In the genomic region with DNA sequence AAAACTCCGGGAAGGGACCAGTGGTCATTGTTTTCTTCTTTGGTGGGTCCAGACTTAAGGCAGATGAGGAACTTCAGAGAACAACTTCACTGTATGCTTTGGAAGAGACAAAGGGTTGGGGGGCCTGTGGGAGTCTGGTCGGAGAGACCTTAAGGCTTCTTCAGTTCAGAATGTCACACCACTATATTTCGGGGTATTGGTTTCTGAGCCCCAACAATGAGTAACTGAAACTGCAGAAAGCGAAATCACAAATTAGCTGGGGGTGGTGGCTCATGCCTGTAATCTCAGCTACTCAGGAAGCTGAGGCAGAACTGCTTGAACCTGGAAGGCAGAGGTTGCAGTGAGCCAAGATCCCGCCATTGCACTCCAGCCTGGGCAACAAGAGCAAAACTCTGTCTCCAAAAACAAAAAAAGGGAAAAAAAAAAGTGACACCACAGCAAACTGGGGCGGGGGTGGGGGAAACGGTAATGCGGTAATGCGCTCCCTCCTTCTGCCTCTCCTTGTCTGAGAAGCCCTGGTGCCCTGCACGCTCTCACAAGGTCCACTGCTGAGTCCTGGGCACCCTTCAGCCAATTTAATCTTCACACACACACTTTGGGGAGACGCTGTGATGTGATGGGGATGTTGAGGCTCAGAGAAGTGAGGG, we compare ENCODE assay signal across 8 cellular contexts. TPM values are rescaled to one million over a fixed set of nuclear protein-coding genes. Genes with fewer than 3 reads are reported as not detected.
A peak's percentile ranks its signal among the peaks of the same experiment; 100 is the strongest.
DNase-seq lines count a peak whose midpoint lies in the region; ATAC-seq, FAIRE-seq and TF ChIP-seq lines count a peak whose summit lies in the region.

No MANE protein-coding gene starts in this region.

- H3K27me3 Mint-ChIP-seq in activated B cell treated with CpG ODN at 0.5 μM for 24 hours, result peaks cover 6% of the 10 kb centered on the region

- in situ Hi-C loops in GM13977 (cut with MboI; ENCODE audit: low pct_unique_long_range_greater_than_20kb, low sequenced_read_pairs, unreplicated experiment), result no loop called here

- CTCF ChIA-PET in A549 (lab: Yijun Ruan, JAX), result interaction anchor here (0.6 to 7.2 kb wide), 16 partner anchors 8 to 254 kb away, joined by 3 to 57 read pairs (median 4); a partner anchor contains a TSS
- CTCF ChIA-PET in activated B cell treated with CpG ODN at 0.5 μM for 24 hours (lab: Charles Lee), result interaction anchor here (0.7 to 1.1 kb wide), 3 partner anchors 21 to 28 kb away, joined by 3 to 4 read pairs (median 3); no protein-coding TSS in a partner anchor

- DNase-seq in A549 (ENCODE audit: low read depth in 1 of 2, low spot score in 1 of 2), result no peak
- no peak for DNase-seq in activated B cell treated with CpG ODN at 0.5 μM for 24 hours
- peak; percentile 28 for DNase-seq in mesenteric fat pad (ENCODE audit: low spot score)
- no peak for DNase-seq in GM13977 (ENCODE audit: low spot score)
- DNase-seq in HK-2 (ENCODE audit: unreplicated experiment), result no peak
- DNase-seq in kidney tubule cell (ENCODE audit: low spot score), result no peak

- TF ChIP-seq CTCF in A549 (IDR thresholded peaks at IDR 0.05) (no peak), activated B cell treated with CpG ODN at 0.5 μM for 24 hours (IDR thresholded peaks at IDR 0.05) (no peak), GM13977 (IDR thresholded peaks at IDR 0.05; ENCODE audit: extremely low read depth, insufficient read depth, missing control alignments) (no peak)

- H3K4me1 Mint-ChIP-seq in activated B cell treated with CpG ODN at 0.5 μM for 24 hours, result peaks cover 35% of the 10 kb centered on the region

- H3K27ac Mint-ChIP-seq in activated B cell treated with CpG ODN at 0.5 μM for 24 hours, result peak overlapping the region; percentile 84

- H3K27ac ChIP-seq in A549, result peak overlapping the region; percentile 31 to 74; a peak in 4 of 6 replicates

- intact Hi-C loops in activated B cell treated with CpG ODN at 0.5 μM for 24 hours (cut with micrococcal nuclease), result loop anchor here (1.0 kb wide), 2 partner anchors 27 to 255 kb away; no protein-coding TSS in a partner anchor

- peaks cover 30% of the 10 kb centered on the region for H3K4me1 ChIP-seq in A549

- POLR2A ChIA-PET in A549 (lab: Yijun Ruan, JAX), result interaction anchor here (0.6 to 1.0 kb wide), 2 partner anchors 127 to 130 kb away, joined by 3 to 4 read pairs; no protein-coding TSS in a partner anchor
- POLR2A ChIA-PET in activated B cell treated with CpG ODN at 0.5 μM for 24 hours (lab: Charles Lee), result interaction anchor here (0.6 to 1.1 kb wide), 7 partner anchors 119 to 1876 kb away, joined by 3 to 12 read pairs (median 5); a partner anchor contains a TSS

- H3K4me3 Mint-ChIP-seq in activated B cell treated with CpG ODN at 0.5 μM for 24 hours, result peak overlapping the region; percentile 73

- FAIRE-seq in A549 (lab: Jason Lieb, UNC), result no peak

- TF ChIP-seq EP300 in A549 (IDR thresholded peaks at IDR 0.05), result no peak

- H3K36me3 Mint-ChIP-seq in activated B cell treated with CpG ODN at 0.5 μM for 24 hours (ENCODE audit: low read depth), result no peaks in the 10 kb centered on the region

- H3K4me2 ChIP-seq in A549, result no peak overlapping the region; the same call in 2 of the 3 replicates

- TF ChIP-seq RAD21 in A549 (conservative IDR thresholded peaks at IDR 0.05 in 1 of 2, IDR thresholded peaks at IDR 0.05 in 1 of 2), result no peak

- H3K9me3 Mint-ChIP-seq in activated B cell treated with CpG ODN at 0.5 μM for 24 hours, result no peaks in the 10 kb centered on the region

- H3K9me3 ChIP-seq in A549, result no peaks in the 10 kb centered on the region

- 0 out of 6 replicates have a peak, but pooled peaks of 1 of the 2 experiments have one; percentile 1 for ATAC-seq in A549
- ATAC-seq in GM18909 (IDR thresholded peaks at IDR 0.05; ENCODE audit: poor library complexity, unreplicated experiment), result peak; percentile 32
- ATAC-seq in activated B cell treated with CpG ODN at 0.5 μM for 24 hours (ENCODE audit: low read depth), result no peak
- no peak for ATAC-seq in HG02852 (IDR thresholded peaks at IDR 0.05; ENCODE audit: unreplicated experiment)

- H3K4me3 ChIP-seq in A549, result no peak overlapping the region

- 79% methylated on average over 11 of the region's 11 CpGs for WGBS in A549 (ENCODE audit: missing lambda C conversion rate)

- no peak for TF ChIP-seq POLR2A in A549 (IDR thresholded peaks at IDR 0.05; ENCODE audit: low read length)

TF ChIP-seq in A549, 52 proteins besides CTCF, POLR2A, EP300 and RAD21:
- no peak for TF ChIP-seq CEBPB (IDR thresholded peaks at IDR 0.05)
- no peak for TF ChIP-seq FOSL2 (IDR thresholded peaks at IDR 0.05)
- TF ChIP-seq FOSL2 (CRISPR knock-in tag; IDR thresholded peaks at IDR 0.05), result no peak
- no peak for TF ChIP-seq NFE2L2 (conservative IDR thresholded peaks at IDR 0.05; ENCODE audit: low read length)
- no peak for TF ChIP-seq MYC (IDR thresholded peaks at IDR 0.05; ENCODE audit: borderline replicate concordance, low read length)
- TF ChIP-seq, protein P1, sequence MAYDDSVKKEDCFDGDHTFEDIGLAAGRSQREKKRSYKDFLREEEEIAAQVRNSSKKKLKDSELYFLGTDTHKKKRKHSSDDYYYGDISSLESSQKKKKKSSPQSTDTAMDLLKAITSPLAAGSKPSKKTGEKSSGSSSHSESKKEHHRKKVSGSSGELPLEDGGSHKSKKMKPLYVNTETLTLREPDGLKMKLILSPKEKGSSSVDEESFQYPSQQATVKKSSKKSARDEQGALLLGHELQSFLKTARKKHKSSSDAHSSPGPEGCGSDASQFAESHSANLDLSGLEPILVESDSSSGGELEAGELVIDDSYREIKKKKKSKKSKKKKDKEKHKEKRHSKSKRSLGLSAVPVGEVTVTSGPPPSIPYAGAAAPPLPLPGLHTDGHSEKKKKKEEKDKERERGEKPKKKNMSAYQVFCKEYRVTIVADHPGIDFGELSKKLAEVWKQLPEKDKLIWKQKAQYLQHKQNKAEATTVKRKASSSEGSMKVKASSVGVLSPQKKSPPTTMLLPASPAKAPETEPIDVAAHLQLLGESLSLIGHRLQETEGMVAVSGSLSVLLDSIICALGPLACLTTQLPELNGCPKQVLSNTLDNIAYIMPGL (CRISPR knock-in tag; IDR thresholded peaks at IDR 0.05; ENCODE audit: borderline replicate concordance), result no peak
- TF ChIP-seq KDM1A (IDR thresholded peaks at IDR 0.05; ENCODE audit: low read depth), result no peak
- TF ChIP-seq, protein P2, sequence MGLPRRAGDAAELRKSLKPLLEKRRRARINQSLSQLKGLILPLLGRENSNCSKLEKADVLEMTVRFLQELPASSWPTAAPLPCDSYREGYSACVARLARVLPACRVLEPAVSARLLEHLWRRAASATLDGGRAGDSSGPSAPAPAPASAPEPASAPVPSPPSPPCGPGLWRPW (IDR thresholded peaks at IDR 0.05), result no peak
- TF ChIP-seq NR3C1 (IDR thresholded peaks at IDR 0.05), result no peak
- TF ChIP-seq, protein P3, sequence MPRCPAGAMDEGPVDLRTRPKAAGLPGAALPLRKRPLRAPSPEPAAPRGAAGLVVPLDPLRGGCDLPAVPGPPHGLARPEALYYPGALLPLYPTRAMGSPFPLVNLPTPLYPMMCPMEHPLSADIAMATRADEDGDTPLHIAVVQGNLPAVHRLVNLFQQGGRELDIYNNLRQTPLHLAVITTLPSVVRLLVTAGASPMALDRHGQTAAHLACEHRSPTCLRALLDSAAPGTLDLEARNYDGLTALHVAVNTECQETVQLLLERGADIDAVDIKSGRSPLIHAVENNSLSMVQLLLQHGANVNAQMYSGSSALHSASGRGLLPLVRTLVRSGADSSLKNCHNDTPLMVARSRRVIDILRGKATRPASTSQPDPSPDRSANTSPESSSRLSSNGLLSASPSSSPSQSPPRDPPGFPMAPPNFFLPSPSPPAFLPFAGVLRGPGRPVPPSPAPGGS (IDR thresholded peaks at IDR 0.05), result no peak
- TF ChIP-seq MAFK (IDR thresholded peaks at IDR 0.05; ENCODE audit: partially characterized antibody), result no peak
- no peak for TF ChIP-seq ZFP36 (IDR thresholded peaks at IDR 0.05; ENCODE audit: borderline replicate concordance, partially characterized antibody)
- no peak for TF ChIP-seq MAZ (IDR thresholded peaks at IDR 0.05; ENCODE audit: borderline replicate concordance, low read depth, low read length)

RNA-seq across cellular contexts. Expression of a gene that starts 2.2 kb away (rescaled TPM):
- polyA plus RNA-seq in A549 (2011; rRNA removed), result not detected in 2 replicates
- polyA plus RNA-seq in A549 (2012; cell fraction: cytosol; rRNA removed), result not detected in 2 replicates
- not detected in 2 replicates for polyA plus RNA-seq in A549 (2012; cell fraction: nucleus; rRNA removed)
- polyA plus RNA-seq in A549 (2017; fragmentation: RNase III; extraction: RNeasy Plus Mini Kit Qiagen cat#74134 plus additional on column Dnase treatment), result not detected in 3 replicates
- polyA minus RNA-seq in A549 (2011; rRNA and poly(A)+ RNA removed), result not detected in 2 replicates
- 7.9 and 9.5 TPM in 2 replicates for total RNA-seq in activated B cell treated with CpG ODN at 0.5 μM for 24 hours
- 543 TPM for total RNA-seq in mesenteric fat pad

RNA-seq across cellular contexts. Expression of a gene that starts 7.7 kb away (rescaled TPM):
- 14.0 and 17.9 TPM in 2 replicates for polyA plus RNA-seq in A549 (2011; rRNA removed)
- polyA plus RNA-seq in A549 (2012; cell fraction: cytosol; rRNA removed), result 26.0 and 30.4 TPM in 2 replicates
- polyA plus RNA-seq in A549 (2012; cell fraction: nucleus; rRNA removed), result 17.8 and 19.6 TPM in 2 replicates
- 7.4 to 9.9 TPM (median 8.4 TPM) in 3 replicates for polyA plus RNA-seq in A549 (2017; fragmentation: RNase III; extraction: RNeasy Plus Mini Kit Qiagen cat#74134 plus additional on column Dnase treatment)
- 10.0 and 13.5 TPM in 2 replicates for polyA minus RNA-seq in A549 (2011; rRNA and poly(A)+ RNA removed)
- not detected in 2 replicates for total RNA-seq in activated B cell treated with CpG ODN at 0.5 μM for 24 hours
- total RNA-seq in mesenteric fat pad, result 265 TPM

RNA-seq across cellular contexts. Expression of a gene that starts 8.7 kb away (rescaled TPM):
- polyA plus RNA-seq in A549 (2011; rRNA removed), result 1.1 and 1.4 TPM in 2 replicates
- polyA plus RNA-seq in A549 (2012; cell fraction: cytosol; rRNA removed), result 0.36 and 0.54 TPM in 2 replicates
- polyA plus RNA-seq in A549 (2012; cell fraction: nucleus; rRNA removed), result 0.67 and 0.81 TPM in 2 replicates
- 0.33 to 0.54 TPM (median 0.35 TPM) in 3 replicates for polyA plus RNA-seq in A549 (2017; fragmentation: RNase III; extraction: RNeasy Plus Mini Kit Qiagen cat#74134 plus additional on column Dnase treatment)
- polyA minus RNA-seq in A549 (2011; rRNA and poly(A)+ RNA removed), result 1.3 and 1.7 TPM in 2 replicates
- 0.27 and 0.29 TPM in 2 replicates for total RNA-seq in activated B cell treated with CpG ODN at 0.5 μM for 24 hours
- total RNA-seq in mesenteric fat pad, result 78.4 TPM

RNA-seq across cellular contexts. Expression of a gene that starts 54.0 kb away (rescaled TPM):
- polyA plus RNA-seq in A549 (2011; rRNA removed) (not detected in 2 replicates), A549 (2017; fragmentation: RNase III; extraction: RNeasy Plus Mini Kit Qiagen cat#74134 plus additional on column Dnase treatment) (not detected in 3 replicates)
- 0.34 and 0.46 TPM in 2 replicates for polyA plus RNA-seq in A549 (2012; cell fraction: cytosol; rRNA removed)
- polyA plus RNA-seq in A549 (2012; cell fraction: nucleus; rRNA removed), result 0.62 TPM in 1 of 2 replicates, not detected in the other
- not detected in 2 replicates for polyA minus RNA-seq in A549 (2011; rRNA and poly(A)+ RNA removed)
- total RNA-seq in activated B cell treated with CpG ODN at 0.5 μM for 24 hours (not detected in 2 replicates), mesenteric fat pad (not detected)

Comparison
In these comparisons a context has a peak if more than half of its experiments do, and no peak if none do; other contexts are left out.
1. RNA of a gene that starts 2.2 kb away (total RNA-seq): 543 TPM in mesenteric fat pad (single experiment); 7.9 to 9.5 TPM in activated B cell treated with CpG ODN at 0.5 μM for 24 hours; every median in the first group is over 10 times any median in the second.
2. RNA of a gene that starts 7.7 kb away (total RNA-seq): 265 TPM in mesenteric fat pad (single experiment); not detected in activated B cell treated with CpG ODN at 0.5 μM for 24 hours; every median in the first group is over 100 times any median in the second.
3. RNA of a gene that starts 8.7 kb away (total RNA-seq): 78.4 TPM in mesenteric fat pad (single experiment); 0.27 to 0.29 TPM in activated B cell treated with CpG ODN at 0.5 μM for 24 hours; every median in the first group is over 10 times any median in the second.